ENCODE assay signal across 16 cellular contexts in the genomic region with DNA sequence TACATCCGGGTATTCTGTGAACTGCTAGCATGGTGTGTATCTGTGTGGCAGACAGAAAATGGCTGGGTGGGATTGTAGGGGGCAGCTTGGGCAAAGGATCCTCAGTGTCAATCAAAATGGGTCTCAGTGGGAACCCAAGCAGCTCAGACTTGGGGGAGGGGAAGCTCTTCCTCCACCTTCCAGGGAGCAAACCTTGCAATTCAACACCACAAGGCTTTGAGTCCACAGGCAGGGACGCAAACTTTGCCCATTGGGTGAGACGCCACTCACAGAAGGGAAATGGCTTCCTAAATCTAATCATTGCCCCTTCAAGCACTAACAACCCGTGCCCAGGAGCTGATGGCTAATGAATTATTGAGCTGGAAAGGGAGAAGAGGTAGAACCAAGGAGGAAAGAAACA. TPM values are rescaled to one million over a fixed set of nuclear protein-coding genes. Genes with fewer than 3 reads are reported as not detected.
DNase-seq lines count a peak whose midpoint lies in the region; ATAC-seq and TF ChIP-seq lines count a peak whose summit lies in the region.
"Had no signal": no experiment of that assay in that cellular context is flagged by ENCODE, and none has a peak within 500 bp of the region (broad histone marks: within the 10 kb centered on the region; RNA-seq: fewer than 3 reads in every experiment).

No MANE protein-coding gene starts in this region.

- TF ChIP-seq POLR2A in gastrocnemius medialis (IDR thresholded peaks at IDR 0.05): no peak

- H3K9me3 Mint-ChIP-seq in WTC11 (no peaks in the 10 kb centered on the region), glutamatergic neuron (ENCODE audit: unreplicated experiment) (peaks cover 8% of the 10 kb centered on the region), nephron progenitor cell (no peaks in the 10 kb centered on the region), type B pancreatic cell (no peaks in the 10 kb centered on the region)

- in situ Hi-C loops in gastrocnemius medialis (cut with MboI; ENCODE audit: low sequenced_read_pairs in 4 of 4): no loop called here

- ATAC-seq in WTC11: no peak
- no peak for ATAC-seq in left lung
- ATAC-seq in gastrocnemius medialis: no peak
- no peak for ATAC-seq in lower lobe of right lung
- ATAC-seq: K562 had no signal

- H3K27me3 Mint-ChIP-seq in WTC11 (ENCODE audit: low read depth): peaks cover 37% of the 10 kb centered on the region
- H3K27me3 Mint-ChIP-seq in glutamatergic neuron (ENCODE audit: unreplicated experiment): peaks cover 20% of the 10 kb centered on the region
- H3K27me3 Mint-ChIP-seq in nephron progenitor cell (ENCODE audit: low read depth, poor library complexity): peaks cover 70% of the 10 kb centered on the region
- peaks cover 66% of the 10 kb centered on the region for H3K27me3 Mint-ChIP-seq in type B pancreatic cell

- H3K36me3 Mint-ChIP-seq in WTC11 (no peaks in the 10 kb centered on the region), glutamatergic neuron (ENCODE audit: unreplicated experiment) (no peaks in the 10 kb centered on the region), nephron progenitor cell (ENCODE audit: low read depth) (no peaks in the 10 kb centered on the region), type B pancreatic cell (no peaks in the 10 kb centered on the region)

- H3K9me3 ChIP-seq in left lung: peaks cover 0 to 4% of the 10 kb centered on the region in 2 donors
- no peaks in the 10 kb centered on the region for H3K9me3 ChIP-seq in gastrocnemius medialis
- no peaks in the 10 kb centered on the region for H3K9me3 ChIP-seq in lower lobe of right lung
- H3K9me3 ChIP-seq: Caco-2, HAP-1 had no signal

- TF ChIP-seq CTCF in WTC11 (IDR thresholded peaks at IDR 0.05) (no peak), glutamatergic neuron (IDR thresholded peaks at IDR 0.05; ENCODE audit: partially characterized antibody, unreplicated experiment) (no peak), nephron progenitor cell (IDR thresholded peaks at IDR 0.05) (no peak), type B pancreatic cell (conservative IDR thresholded peaks at IDR 0.05) (no peak), left lung (IDR thresholded peaks at IDR 0.05) (no peak), gastrocnemius medialis (IDR thresholded peaks at IDR 0.05 in 4 of 5, conservative IDR thresholded peaks at IDR 0.05 in 1 of 5) (no peak), lower lobe of right lung (IDR thresholded peaks at IDR 0.05) (no peak)

- DNase-seq in WTC11 (ENCODE audit: low spot score) (no peak), glutamatergic neuron (no peak), nephron progenitor cell (no peak), type B pancreatic cell (ENCODE audit: extremely low spot score, unreplicated experiment) (no peak), left lung (no peak), gastrocnemius medialis (no peak), amniotic stem cell (lab: John Stamatoyannopoulos, UW) (no peak), lower lobe of right lung (no peak)
- DNase-seq: ACHN; Caco-2; CD4-positive, alpha-beta T cell; GOT3; IMR-90 had no signal

- H3K36me3 ChIP-seq in left lung: no peaks in the 10 kb centered on the region
- H3K36me3 ChIP-seq in gastrocnemius medialis: no peaks in the 10 kb centered on the region
- H3K36me3 ChIP-seq in lower lobe of right lung: no peaks in the 10 kb centered on the region
- H3K36me3 ChIP-seq: HAP-1 had no signal

- peaks cover 27% of the 10 kb centered on the region for H3K4me1 Mint-ChIP-seq in WTC11
- peaks cover 6% of the 10 kb centered on the region for H3K4me1 Mint-ChIP-seq in glutamatergic neuron (ENCODE audit: low read depth, unreplicated experiment)
- H3K4me1 Mint-ChIP-seq in nephron progenitor cell: peaks cover 47% of the 10 kb centered on the region
- peaks cover 31% of the 10 kb centered on the region for H3K4me1 Mint-ChIP-seq in type B pancreatic cell (ENCODE audit: unreplicated experiment)

- CTCF ChIA-PET in WTC11 (lab: Charles Lee): interaction anchor here (0.7 to 0.9 kb wide), 2 partner anchors 122 to 149 kb away, joined by 3 to 5 read pairs; no protein-coding TSS in a partner anchor

- H3K27ac ChIP-seq in left lung: no peak overlapping the region
- H3K27ac ChIP-seq in gastrocnemius medialis: no peak overlapping the region
- H3K27ac ChIP-seq in lower lobe of right lung: no peak overlapping the region
- H3K27ac ChIP-seq: C4-2B had no signal

- H3K27ac Mint-ChIP-seq in WTC11 (peak overlapping the region; percentile 79; the same call in 1 of the 2 replicates), glutamatergic neuron (ENCODE audit: unreplicated experiment) (no peak overlapping the region), nephron progenitor cell (no peak overlapping the region), type B pancreatic cell (peak overlapping the region; percentile 51)
- H3K27ac Mint-ChIP-seq: CD4-positive, alpha-beta T cell had no signal

- intact Hi-C loops in left lung (cut with DNase I) (no loop called here), gastrocnemius medialis (cut with DNase I; ENCODE audit: low total_unique reads) (no loop called here), lower lobe of right lung (cut with DNase I) (no loop called here)

- no peak overlapping the region for H3K4me3 ChIP-seq in left lung
- no peak overlapping the region for H3K4me3 ChIP-seq in gastrocnemius medialis
- no peak overlapping the region for H3K4me3 ChIP-seq in lower lobe of right lung
- H3K4me3 ChIP-seq: HAP-1, K562 had no signal

- peak overlapping the region; percentile 60 for H3K4me3 Mint-ChIP-seq in WTC11
- peak overlapping the region; percentile 64 for H3K4me3 Mint-ChIP-seq in glutamatergic neuron (ENCODE audit: unreplicated experiment)
- peak overlapping the region; percentile 82 for H3K4me3 Mint-ChIP-seq in nephron progenitor cell
- H3K4me3 Mint-ChIP-seq in type B pancreatic cell: peak overlapping the region; percentile 83
- H3K4me3 Mint-ChIP-seq: CD4-positive, alpha-beta T cell had no signal

- POLR2A ChIA-PET in WTC11 (lab: Charles Lee): no interaction called here

- H3K27me3 ChIP-seq in left lung: peaks cover 8 to 61% of the 10 kb centered on the region in 2 donors
- peaks cover 5 to 10% (median 7%) of the 10 kb centered on the region in 3 donors for H3K27me3 ChIP-seq in gastrocnemius medialis
- H3K27me3 ChIP-seq in lower lobe of right lung (ENCODE audit: low read depth): peaks cover 34% of the 10 kb centered on the region

- H3K4me1 ChIP-seq in left lung: peaks cover 0 to 8% of the 10 kb centered on the region in 2 donors
- H3K4me1 ChIP-seq in gastrocnemius medialis: no peaks in the 10 kb centered on the region
- H3K4me1 ChIP-seq in lower lobe of right lung: no peaks in the 10 kb centered on the region
- H3K4me1 ChIP-seq: HAP-1 had no signal

TF ChIP-seq in WTC11, 78 proteins besides CTCF, POLR2A, EP300 and RAD21 (continues in another document):
- no peak for TF ChIP-seq RELA (CRISPR knock-in tag; IDR thresholded peaks at IDR 0.05; ENCODE audit: borderline replicate concordance)
- TF ChIP-seq SOX15 (CRISPR knock-in tag; IDR thresholded peaks at IDR 0.05): no peak
- no peak for TF ChIP-seq ZNF671 (CRISPR knock-in tag; IDR thresholded peaks at IDR 0.05)
- TF ChIP-seq ZNF317 (CRISPR knock-in tag; IDR thresholded peaks at IDR 0.05; ENCODE audit: borderline replicate concordance, low read depth): no peak
- no peak for TF ChIP-seq E2F5 (CRISPR knock-in tag; IDR thresholded peaks at IDR 0.05)
- no peak for TF ChIP-seq ZNF219 (CRISPR knock-in tag; IDR thresholded peaks at IDR 0.05; ENCODE audit: borderline replicate concordance)
- TF ChIP-seq ZNF416 (CRISPR knock-in tag; IDR thresholded peaks at IDR 0.05): no peak
- no peak for TF ChIP-seq KAT7 (CRISPR knock-in tag; IDR thresholded peaks at IDR 0.05; ENCODE audit: borderline replicate concordance)
- no peak for TF ChIP-seq USF2 (CRISPR knock-in tag; IDR thresholded peaks at IDR 0.05)
- no peak for TF ChIP-seq FOXP4 (CRISPR knock-in tag; IDR thresholded peaks at IDR 0.05)

RNA-seq across cellular contexts. Expression of gene KCNIP1, which starts 1.1 kb away (rescaled TPM):
- total RNA-seq in WTC11 (2021) (0.59 to 0.82 TPM (median 0.80 TPM) in 3 replicates), glutamatergic neuron (ENCODE audit: unreplicated experiment) (0.47 TPM), type B pancreatic cell (ENCODE audit: low replicate concordance) (1.2 and 5.3 TPM in 2 replicates), left lung (under 1 TPM; 0.35 to 0.52 TPM), gastrocnemius medialis (not detected), lower lobe of right lung (1.7 TPM)
- total RNA-seq: Caco-2; CD4-positive, alpha-beta T cell; IMR-90; K562 had no signal

Comparison
In these comparisons a context has a peak if more than half of its experiments do, and no peak if none do; other contexts are left out.
1. H3K27ac Mint-ChIP-seq: peak in WTC11 (single experiment) and type B pancreatic cell (single experiment); none in glutamatergic neuron (single experiment) and nephron progenitor cell (single experiment).
2. Peak in every context shown above with its lines, with median percentiles within 50 percentile points of each other: H3K4me3 Mint-ChIP-seq.